In the genomic region with DNA sequence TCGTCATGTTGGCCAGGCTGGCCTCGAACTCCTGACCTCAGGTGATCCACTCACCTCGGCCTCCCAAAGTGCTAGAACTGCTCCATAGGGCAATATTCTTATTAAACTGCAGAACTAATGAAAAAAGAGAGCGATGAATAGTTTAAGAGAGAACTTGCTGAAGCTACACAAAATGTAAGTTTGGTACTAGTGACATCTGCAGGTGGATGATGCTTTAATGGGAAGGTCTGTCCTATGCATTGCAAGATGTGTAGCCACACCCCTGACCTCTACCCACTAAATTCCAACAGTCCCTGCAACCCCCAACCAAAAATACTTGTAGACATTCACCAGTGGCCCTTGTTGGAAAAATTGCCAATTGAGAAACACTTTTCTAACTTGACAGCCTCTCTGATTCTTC, we compare ENCODE assay signal across 20 cellular contexts.
DNase-seq lines count a peak whose midpoint lies in the region; ATAC-seq and TF ChIP-seq lines count a peak whose summit lies in the region.
"Had no signal": no experiment of that assay in that cellular context is flagged by ENCODE, and none has a peak within 500 bp of the region (broad histone marks: within the 10 kb centered on the region; RNA-seq: fewer than 3 reads in every experiment).

No MANE protein-coding gene starts in this region.

- peak; percentile 5; the same call in 1 of the 2 replicates for TF ChIP-seq CTCF in C4-2B (conservative IDR thresholded peaks at IDR 0.05)
- no peak for TF ChIP-seq CTCF in HCT116 (IDR thresholded peaks at IDR 0.05 in 2 of 3, conservative IDR thresholded peaks at IDR 0.05 in 1 of 3; ENCODE audit: borderline replicate concordance in 1 of 3, insufficient read depth in 1 of 3, low read depth in 2 of 3, low read length in 2 of 3)
- peak; percentile 70 for TF ChIP-seq CTCF in OCI-LY3 (IDR thresholded peaks at IDR 0.05; ENCODE audit: low read depth, low read length)
- TF ChIP-seq CTCF in WTC11 (IDR thresholded peaks at IDR 0.05) = no peak
- TF ChIP-seq CTCF in spleen (IDR thresholded peaks at IDR 0.05 in 8 of 11, conservative IDR thresholded peaks at IDR 0.05 in 3 of 11) = no peak

- H3K9me3 ChIP-seq in HCT116 (ENCODE audit: control insufficient read depth in 1 of 2, insufficient read depth in 1 of 2, low read depth in 1 of 2, low read length in 2 of 2) (peaks cover 0 to 3% of the 10 kb centered on the region in 2 experiments; a peak in 2 of 4 replicates), OCI-LY3 (ENCODE audit: insufficient read depth, low read length) (no peaks in the 10 kb centered on the region), spleen (peaks cover 0 to 14% (median 2%) of the 10 kb centered on the region in 8 donors)
- H3K9me3 ChIP-seq: SJCRH30 had no signal

- H3K4me1 ChIP-seq in HCT116 (ENCODE audit: control insufficient read depth in 1 of 2, insufficient read depth in 2 of 2, low read length in 2 of 2) (no peaks in the 10 kb centered on the region), OCI-LY3 (ENCODE audit: low read length) (peaks cover 10% of the 10 kb centered on the region; the same call in 1 of the 2 replicates), spleen (no peaks in the 10 kb centered on the region)
- H3K4me1 ChIP-seq: SJCRH30 had no signal

- H3K9me2 ChIP-seq in HCT116 (ENCODE audit: insufficient read depth) = no peaks in the 10 kb centered on the region

- H3K4me3 ChIP-seq in HCT116 (replicated peaks in 1 of 2; ENCODE audit: low read depth in 1 of 2, low read length in 2 of 2) (no peak overlapping the region), OCI-LY3 (ENCODE audit: low read length) (no peak overlapping the region), spleen (no peak overlapping the region)
- H3K4me3 ChIP-seq: PC-9, SJCRH30 had no signal

- no peak for TF ChIP-seq POLR2A in HCT116 (IDR thresholded peaks at IDR 0.05; ENCODE audit: borderline replicate concordance, extremely low read depth, insufficient read depth, insufficient read length)
- no peak for TF ChIP-seq POLR2A in spleen (IDR thresholded peaks at IDR 0.05)

- H2AFZ ChIP-seq in HCT116 (ENCODE audit: low read depth, low read length, poor library complexity, severe bottlenecking) = no peak overlapping the region
- H2AFZ ChIP-seq in OCI-LY3 (ENCODE audit: low read depth, low read length) = no peak overlapping the region
- H2AFZ ChIP-seq: PC-9 had no signal

- H3K4me1 Mint-ChIP-seq in WTC11 = no peaks in the 10 kb centered on the region
- H3K4me1 Mint-ChIP-seq: B cell had no signal

- CTCF ChIA-PET in HCT116 (lab: Charles Lee) (no interaction called here), WTC11 (lab: Charles Lee) (interaction anchor here (2.1 kb wide), 1 partner anchor 154 kb away, joined by 5 read pairs; no protein-coding TSS in a partner anchor)

- no TSS peak for BruUV-seq in HCT116 (replicated peaks; lab: Mats Ljungman, UMichigan)

- DNase-seq in HCT116 (ENCODE audit: low read depth, low spot score) (no peak), WTC11 (ENCODE audit: low spot score) (no peak), NCI-H2171 (lab: John Stamatoyannopoulos, UW) (no peak), DMS79 (lab: John Stamatoyannopoulos, UW) (no peak), spleen (no peak)
- DNase-seq: HFFc6, Kasumi-1, NCI-H1105, NCI-H146, NCI-H2029, NCI-H446, NCI-H526, PC-9, SJCRH30 had no signal

- WGBS in spleen, 5 donors = 76 to 93% (median 86%) methylated on average over 4 of the region's 4 CpGs

- H3K36me3 ChIP-seq in HCT116 (ENCODE audit: control insufficient read depth in 1 of 2, insufficient read depth in 2 of 2, low read length in 2 of 2) (no peaks in the 10 kb centered on the region), OCI-LY3 (replicated peaks; ENCODE audit: low read depth, low read length) (no peaks in the 10 kb centered on the region), spleen (no peaks in the 10 kb centered on the region)
- H3K36me3 ChIP-seq: SJCRH30 had no signal

- peaks cover 4% of the 10 kb centered on the region; the same call in 1 of the 2 replicates for H3K9me3 Mint-ChIP-seq in WTC11
- H3K9me3 Mint-ChIP-seq: T-helper 1 cell treated with Interleukin-12 subunit alpha and Interleukin-12 subunit beta and Interleukin-4 antibody, amounts not matched to agents 30 μg/mL and 1 μg/mL, for 36 hours had no signal

- POLR2A ChIA-PET in HCT116 (lab: Charles Lee) (no interaction called here), WTC11 (lab: Charles Lee) (no interaction called here)

- RAD21 ChIA-PET in HCT116 (lab: Charles Lee; ENCODE audit: low non-redundant PET in 1 of 2, low total read pairs in 2 of 2, uncharacterized antibody in 2 of 2, unreplicated experiment in 2 of 2) = no interaction called here

- H3K79me2 ChIP-seq in HCT116 (ENCODE audit: insufficient read depth, low read length) = no peaks in the 10 kb centered on the region
- H3K79me2 ChIP-seq in OCI-LY3 (ENCODE audit: low read length) = no peaks in the 10 kb centered on the region

- H4K20me1 ChIP-seq in HCT116 (ENCODE audit: insufficient read depth) (no peaks in the 10 kb centered on the region), OCI-LY3 (ENCODE audit: insufficient read depth, low read length) (no peaks in the 10 kb centered on the region)

- no peak overlapping the region for H3K9ac ChIP-seq in HCT116 (ENCODE audit: low read length)
- no peak overlapping the region for H3K9ac ChIP-seq in OCI-LY3 (ENCODE audit: low read length)

- 0 out of 2 replicates have a peak, but pooled peaks have one; percentile 3 for TF ChIP-seq RAD21 in HCT116 (IDR thresholded peaks at IDR 0.05; ENCODE audit: low read depth)

- H3K27ac ChIP-seq in C4-2B = no peak overlapping the region
- H3K27ac ChIP-seq in HCT116 (ENCODE audit: low read depth, low read length) = no peak overlapping the region
- no peak overlapping the region for H3K27ac ChIP-seq in OCI-LY3 (ENCODE audit: low read length)
- H3K27ac ChIP-seq in spleen = no peak overlapping the region
- H3K27ac ChIP-seq: PC-9, RWPE1, SJCRH30 had no signal

- no peaks in the 10 kb centered on the region for H3K36me3 Mint-ChIP-seq in WTC11

- no peak overlapping the region for H3K4me2 ChIP-seq in HCT116 (ENCODE audit: low read length)
- H3K4me2 ChIP-seq in OCI-LY3 (ENCODE audit: low read length) = peak overlapping the region; percentile 31
- H3K4me2 ChIP-seq: PC-9 had no signal

- ATAC-seq in HCT116 (no peak), WTC11 (0 out of 2 replicates have a peak, but pooled peaks have one; percentile 28), GM19324 (IDR thresholded peaks at IDR 0.05; ENCODE audit: low FRiP score, unreplicated experiment) (no peak)

- H3K27ac Mint-ChIP-seq in WTC11 = no peak overlapping the region
- H3K27ac Mint-ChIP-seq: B cell; HFFc6; T-helper 1 cell treated with Interleukin-12 subunit alpha and Interleukin-12 subunit beta and Interleukin-4 antibody, amounts not matched to agents 30 μg/mL and 1 μg/mL, for 36 hours had no signal

- intact Hi-C loops in HCT116 (cut with micrococcal nuclease) = no loop called here
- intact Hi-C loops in spleen (cut with DNase I; ENCODE audit: low total_unique reads) = no loop called here

- H3K27me3 ChIP-seq in HCT116 (ENCODE audit: insufficient read depth, low read length) = no peaks in the 10 kb centered on the region
- no peaks in the 10 kb centered on the region for H3K27me3 ChIP-seq in OCI-LY3 (ENCODE audit: low read depth, low read length)
- H3K27me3 ChIP-seq in spleen (replicated peaks in 1 of 7) = no peaks in the 10 kb centered on the region
- H3K27me3 ChIP-seq: SJCRH30 had no signal

- H3K27me3 Mint-ChIP-seq in WTC11 (ENCODE audit: low read depth) = no peaks in the 10 kb centered on the region
- H3K27me3 Mint-ChIP-seq: B cell had no signal

- no peak overlapping the region for H3K4me3 Mint-ChIP-seq in WTC11
- H3K4me3 Mint-ChIP-seq: B cell; HFFc6; T-helper 1 cell treated with Interleukin-12 subunit alpha and Interleukin-12 subunit beta and Interleukin-4 antibody, amounts not matched to agents 30 μg/mL and 1 μg/mL, for 36 hours had no signal

TF ChIP-seq in HCT116, 20 proteins besides CTCF, POLR2A, EP300 and RAD21 (continues in another document):
- no peak for TF ChIP-seq SIN3A (IDR thresholded peaks at IDR 0.05; ENCODE audit: low read depth)
- TF ChIP-seq CEBPB (IDR thresholded peaks at IDR 0.05; ENCODE audit: low read depth) = no peak
- TF ChIP-seq POLR2AphosphoS5 (IDR thresholded peaks at IDR 0.05; ENCODE audit: low read depth, low read length) = no peak
- TF ChIP-seq TCF7L2 (IDR thresholded peaks at IDR 0.05; ENCODE audit: borderline replicate concordance, extremely low read depth, insufficient read depth, insufficient read length) = no peak

TF ChIP-seq in WTC11, 78 proteins besides CTCF, POLR2A, EP300 and RAD21 (continues in another document):
- TF ChIP-seq ZSCAN18 (CRISPR knock-in tag; IDR thresholded peaks at IDR 0.05) (no peak), ZNF512 (CRISPR knock-in tag; IDR thresholded peaks at IDR 0.05; ENCODE audit: borderline replicate concordance) (no peak), ZNF232 (CRISPR knock-in tag; IDR thresholded peaks at IDR 0.05) (no peak), NR2C2 (CRISPR knock-in tag; IDR thresholded peaks at IDR 0.05) (no peak), IRF2 (CRISPR knock-in tag; IDR thresholded peaks at IDR 0.05; ENCODE audit: borderline replicate concordance, low read depth) (no peak), TP53 (CRISPR knock-in tag; IDR thresholded peaks at IDR 0.05) (no peak), KAT7 (CRISPR knock-in tag; IDR thresholded peaks at IDR 0.05; ENCODE audit: borderline replicate concordance) (no peak), JAZF1 (CRISPR knock-in tag; IDR thresholded peaks at IDR 0.05) (no peak), CREB1 (CRISPR knock-in tag; IDR thresholded peaks at IDR 0.05) (no peak)

Comparison
In these comparisons a context has a peak if more than half of its experiments do, and no peak if none do; other contexts are left out.
1. CTCF ChIP-seq: peak in C4-2B (single experiment) and OCI-LY3 (single experiment); none in HCT116 (0 of 3), WTC11 (single experiment) and spleen (0 of 11).